In the genomic region with DNA sequence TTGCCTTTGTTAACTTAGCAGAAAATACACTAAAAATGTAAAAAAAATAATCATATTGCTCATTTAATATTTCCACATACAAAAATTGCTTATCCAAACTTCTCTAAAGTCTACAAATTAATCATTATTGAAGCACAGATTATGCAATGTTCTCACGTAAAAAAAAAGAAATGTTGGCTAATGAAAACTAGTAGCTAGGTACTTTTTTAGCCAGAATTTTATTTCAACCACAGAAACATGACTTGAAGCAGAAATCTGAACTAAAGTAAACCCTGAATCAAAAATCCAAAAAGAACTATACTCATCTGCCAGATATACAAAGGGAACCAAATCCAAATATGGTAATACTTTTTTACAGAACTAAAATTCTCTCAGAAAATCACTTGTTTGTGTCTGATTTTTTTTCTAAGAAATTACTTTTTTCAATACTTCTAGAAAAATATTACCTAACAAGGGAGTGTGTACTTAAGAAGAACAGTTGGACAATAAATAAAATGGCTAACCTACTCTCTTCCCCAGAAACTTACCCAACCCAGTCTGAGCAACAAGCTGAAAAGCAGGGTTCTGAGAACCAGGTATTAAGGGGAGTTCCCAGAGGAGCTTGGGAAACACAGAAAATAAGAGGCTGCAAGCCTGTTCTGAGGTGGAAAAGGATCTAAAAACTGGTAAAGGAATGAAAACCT, we compare ENCODE assay signal across 2 cellular contexts.
A peak's percentile ranks its signal among the peaks of the same experiment; 100 is the strongest.
TF ChIP-seq lines count a peak whose summit lies in the region.

No MANE protein-coding gene starts in this region.

TF ChIP-seq in liver, 16 proteins besides CTCF, POLR2A, EP300 and RAD21 (continued from another document):
- TF ChIP-seq, protein P1, sequence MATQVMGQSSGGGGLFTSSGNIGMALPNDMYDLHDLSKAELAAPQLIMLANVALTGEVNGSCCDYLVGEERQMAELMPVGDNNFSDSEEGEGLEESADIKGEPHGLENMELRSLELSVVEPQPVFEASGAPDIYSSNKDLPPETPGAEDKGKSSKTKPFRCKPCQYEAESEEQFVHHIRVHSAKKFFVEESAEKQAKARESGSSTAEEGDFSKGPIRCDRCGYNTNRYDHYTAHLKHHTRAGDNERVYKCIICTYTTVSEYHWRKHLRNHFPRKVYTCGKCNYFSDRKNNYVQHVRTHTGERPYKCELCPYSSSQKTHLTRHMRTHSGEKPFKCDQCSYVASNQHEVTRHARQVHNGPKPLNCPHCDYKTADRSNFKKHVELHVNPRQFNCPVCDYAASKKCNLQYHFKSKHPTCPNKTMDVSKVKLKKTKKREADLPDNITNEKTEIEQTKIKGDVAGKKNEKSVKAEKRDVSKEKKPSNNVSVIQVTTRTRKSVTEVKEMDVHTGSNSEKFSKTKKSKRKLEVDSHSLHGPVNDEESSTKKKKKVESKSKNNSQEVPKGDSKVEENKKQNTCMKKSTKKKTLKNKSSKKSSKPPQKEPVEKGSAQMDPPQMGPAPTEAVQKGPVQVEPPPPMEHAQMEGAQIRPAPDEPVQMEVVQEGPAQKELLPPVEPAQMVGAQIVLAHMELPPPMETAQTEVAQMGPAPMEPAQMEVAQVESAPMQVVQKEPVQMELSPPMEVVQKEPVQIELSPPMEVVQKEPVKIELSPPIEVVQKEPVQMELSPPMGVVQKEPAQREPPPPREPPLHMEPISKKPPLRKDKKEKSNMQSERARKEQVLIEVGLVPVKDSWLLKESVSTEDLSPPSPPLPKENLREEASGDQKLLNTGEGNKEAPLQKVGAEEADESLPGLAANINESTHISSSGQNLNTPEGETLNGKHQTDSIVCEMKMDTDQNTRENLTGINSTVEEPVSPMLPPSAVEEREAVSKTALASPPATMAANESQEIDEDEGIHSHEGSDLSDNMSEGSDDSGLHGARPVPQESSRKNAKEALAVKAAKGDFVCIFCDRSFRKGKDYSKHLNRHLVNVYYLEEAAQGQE (IDR thresholded peaks at IDR 0.05): no peak
- TF ChIP-seq TAF1 (conservative IDR thresholded peaks at IDR 0.05) (peak; percentile 74), HNF4A (conservative IDR thresholded peaks at IDR 0.05) (peak; percentile 34 to 38), SP1 (IDR thresholded peaks at IDR 0.05) (peak; percentile 43), FOXA2 (IDR thresholded peaks at IDR 0.05) (peak; percentile 16), HNF4G (IDR thresholded peaks at IDR 0.05) (no peak), FOXA1 (IDR thresholded peaks at IDR 0.05) (no peak)
- TF ChIP-seq, protein P2, sequence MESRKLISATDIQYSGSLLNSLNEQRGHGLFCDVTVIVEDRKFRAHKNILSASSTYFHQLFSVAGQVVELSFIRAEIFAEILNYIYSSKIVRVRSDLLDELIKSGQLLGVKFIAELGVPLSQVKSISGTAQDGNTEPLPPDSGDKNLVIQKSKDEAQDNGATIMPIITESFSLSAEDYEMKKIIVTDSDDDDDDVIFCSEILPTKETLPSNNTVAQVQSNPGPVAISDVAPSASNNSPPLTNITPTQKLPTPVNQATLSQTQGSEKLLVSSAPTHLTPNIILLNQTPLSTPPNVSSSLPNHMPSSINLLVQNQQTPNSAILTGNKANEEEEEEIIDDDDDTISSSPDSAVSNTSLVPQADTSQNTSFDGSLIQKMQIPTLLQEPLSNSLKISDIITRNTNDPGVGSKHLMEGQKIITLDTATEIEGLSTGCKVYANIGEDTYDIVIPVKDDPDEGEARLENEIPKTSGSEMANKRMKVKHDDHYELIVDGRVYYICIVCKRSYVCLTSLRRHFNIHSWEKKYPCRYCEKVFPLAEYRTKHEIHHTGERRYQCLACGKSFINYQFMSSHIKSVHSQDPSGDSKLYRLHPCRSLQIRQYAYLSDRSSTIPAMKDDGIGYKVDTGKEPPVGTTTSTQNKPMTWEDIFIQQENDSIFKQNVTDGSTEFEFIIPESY (IDR thresholded peaks at IDR 0.05): no peak
- TF ChIP-seq, protein P3, sequence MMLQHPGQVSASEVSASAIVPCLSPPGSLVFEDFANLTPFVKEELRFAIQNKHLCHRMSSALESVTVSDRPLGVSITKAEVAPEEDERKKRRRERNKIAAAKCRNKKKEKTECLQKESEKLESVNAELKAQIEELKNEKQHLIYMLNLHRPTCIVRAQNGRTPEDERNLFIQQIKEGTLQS (IDR thresholded peaks at IDR 0.05): no peak

TF ChIP-seq in HepG2, 621 proteins besides CTCF, POLR2A, EP300 and RAD21 (continued from another document):
- TF ChIP-seq ZNF768 (CRISPR knock-in tag; IDR thresholded peaks at IDR 0.05): no peak
- TF ChIP-seq, protein P4, sequence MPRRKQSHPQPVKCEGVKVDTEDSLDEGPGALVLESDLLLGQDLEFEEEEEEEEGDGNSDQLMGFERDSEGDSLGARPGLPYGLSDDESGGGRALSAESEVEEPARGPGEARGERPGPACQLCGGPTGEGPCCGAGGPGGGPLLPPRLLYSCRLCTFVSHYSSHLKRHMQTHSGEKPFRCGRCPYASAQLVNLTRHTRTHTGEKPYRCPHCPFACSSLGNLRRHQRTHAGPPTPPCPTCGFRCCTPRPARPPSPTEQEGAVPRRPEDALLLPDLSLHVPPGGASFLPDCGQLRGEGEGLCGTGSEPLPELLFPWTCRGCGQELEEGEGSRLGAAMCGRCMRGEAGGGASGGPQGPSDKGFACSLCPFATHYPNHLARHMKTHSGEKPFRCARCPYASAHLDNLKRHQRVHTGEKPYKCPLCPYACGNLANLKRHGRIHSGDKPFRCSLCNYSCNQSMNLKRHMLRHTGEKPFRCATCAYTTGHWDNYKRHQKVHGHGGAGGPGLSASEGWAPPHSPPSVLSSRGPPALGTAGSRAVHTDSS (CRISPR knock-in tag; conservative IDR thresholded peaks at IDR 0.05): no peak
- TF ChIP-seq ZNF772 (CRISPR knock-in tag; IDR thresholded peaks at IDR 0.05): no peak
- TF ChIP-seq NPAS2 (CRISPR knock-in tag; IDR thresholded peaks at IDR 0.05; ENCODE audit: borderline replicate concordance): no peak
- TF ChIP-seq, protein P5, sequence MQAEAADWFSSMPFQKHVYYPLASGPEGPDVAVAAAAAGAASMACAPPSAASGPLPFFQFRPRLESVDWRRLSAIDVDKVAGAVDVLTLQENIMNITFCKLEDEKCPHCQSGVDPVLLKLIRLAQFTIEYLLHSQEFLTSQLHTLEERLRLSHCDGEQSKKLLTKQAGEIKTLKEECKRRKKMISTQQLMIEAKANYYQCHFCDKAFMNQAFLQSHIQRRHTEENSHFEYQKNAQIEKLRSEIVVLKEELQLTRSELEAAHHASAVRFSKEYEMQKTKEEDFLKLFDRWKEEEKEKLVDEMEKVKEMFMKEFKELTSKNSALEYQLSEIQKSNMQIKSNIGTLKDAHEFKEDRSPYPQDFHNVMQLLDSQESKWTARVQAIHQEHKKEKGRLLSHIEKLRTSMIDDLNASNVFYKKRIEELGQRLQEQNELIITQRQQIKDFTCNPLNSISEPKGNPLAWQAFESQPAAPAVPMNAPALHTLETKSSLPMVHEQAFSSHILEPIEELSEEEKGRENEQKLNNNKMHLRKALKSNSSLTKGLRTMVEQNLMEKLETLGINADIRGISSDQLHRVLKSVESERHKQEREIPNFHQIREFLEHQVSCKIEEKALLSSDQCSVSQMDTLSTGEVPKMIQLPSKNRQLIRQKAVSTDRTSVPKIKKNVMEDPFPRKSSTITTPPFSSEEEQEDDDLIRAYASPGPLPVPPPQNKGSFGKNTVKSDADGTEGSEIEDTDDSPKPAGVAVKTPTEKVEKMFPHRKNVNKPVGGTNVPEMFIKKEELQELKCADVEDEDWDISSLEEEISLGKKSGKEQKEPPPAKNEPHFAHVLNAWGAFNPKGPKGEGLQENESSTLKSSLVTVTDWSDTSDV (CRISPR knock-in tag; IDR thresholded peaks at IDR 0.05): no peak
- no peak for TF ChIP-seq SOX5 (CRISPR knock-in tag; IDR thresholded peaks at IDR 0.05; ENCODE audit: borderline replicate concordance)
- no peak for TF ChIP-seq ZFYVE20 (CRISPR knock-in tag; IDR thresholded peaks at IDR 0.05; ENCODE audit: borderline replicate concordance, low read depth)
